ENCODE assay signal across 8 cellular contexts in the genomic region with DNA sequence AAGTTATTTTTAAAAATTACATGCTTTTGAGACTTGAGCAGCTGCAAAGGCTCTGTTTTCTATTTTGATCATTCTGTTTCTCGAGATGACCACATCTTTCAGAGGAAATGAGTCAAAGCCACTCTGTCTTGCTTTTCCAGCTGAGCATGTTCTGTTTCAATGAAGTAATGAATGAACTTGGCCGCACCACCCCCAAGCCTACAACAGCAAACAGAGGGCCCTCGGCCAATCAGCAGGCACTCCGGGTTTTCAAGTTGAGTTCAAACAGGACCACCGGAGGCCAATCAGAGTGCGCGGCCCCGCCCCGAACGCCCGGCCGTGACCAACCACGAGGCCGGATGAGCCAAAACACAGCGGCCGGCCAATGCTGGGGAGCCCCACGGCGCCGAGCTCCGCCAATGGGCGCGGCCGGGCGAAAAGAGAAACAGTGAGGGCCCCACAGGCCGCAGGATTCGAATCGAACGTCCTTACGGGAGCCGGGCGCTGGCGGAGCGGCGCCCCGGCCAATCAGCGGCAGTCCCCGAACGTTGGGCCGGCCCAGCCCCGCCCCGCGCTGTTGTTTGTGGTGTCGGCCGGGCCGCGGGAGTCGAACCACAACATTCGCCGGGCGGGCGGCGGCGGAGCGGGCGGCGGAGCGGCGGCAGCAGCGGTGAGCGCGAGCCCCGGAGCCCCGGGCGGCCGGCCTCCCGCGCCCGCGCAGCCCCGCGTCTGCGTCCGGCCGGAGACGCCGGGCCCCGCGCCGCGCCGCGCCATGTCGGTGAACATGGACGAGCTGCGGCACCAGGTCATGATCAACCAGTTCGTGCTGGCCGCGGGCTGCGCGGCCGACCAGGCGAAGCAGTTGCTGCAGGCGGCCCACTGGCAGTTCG. TPM values are rescaled to one million over a fixed set of nuclear protein-coding genes. Genes with fewer than 3 reads are reported as not detected.
DNase-seq lines count a peak whose midpoint lies in the region; ATAC-seq, FAIRE-seq and TF ChIP-seq lines count a peak whose summit lies in the region.

A gene (plus strand): TSS at position 594 of the 869 bp plus-strand sequence. CDS start 158 bp downstream, at position 752.

- peaks cover 76% of the 10 kb centered on the region for H3K4me1 Mint-ChIP-seq in CD14-positive monocyte

- peaks cover 5 to 11% of the 10 kb centered on the region in 2 experiments; a peak in 3 of 5 replicates for H3K36me3 ChIP-seq in HepG2 (replicated peaks in 1 of 2; ENCODE audit: control insufficient read depth in 1 of 2, insufficient read depth in 2 of 2, low read length in 2 of 2)

- peak; percentile 15; the same call in 1 of the 2 replicates for TF ChIP-seq RAD21 in HepG2 (CRISPR knock-in tag; IDR thresholded peaks at IDR 0.05)

- peak within 1 kb of the TSS; percentile 88 to 98 (median 92) for H3K4me3 ChIP-seq in HepG2 (replicated peaks in 1 of 3; ENCODE audit: insufficient read depth in 1 of 3, low read depth in 2 of 3, low read length in 3 of 3)

- H3K27ac ChIP-seq in HepG2 (ENCODE audit: extremely low read length, insufficient read depth, low read length): peak within 1 kb of the TSS; percentile 63

- peak within 1 kb of the TSS; percentile 84 for H3K9ac ChIP-seq in HepG2 (ENCODE audit: insufficient read depth, low read depth, low read length)

- H3K4me2 ChIP-seq in HepG2 (ENCODE audit: low read depth, low read length): peak within 1 kb of the TSS; percentile 98

- TF ChIP-seq EP300 in HepG2 (IDR thresholded peaks at IDR 0.05; ENCODE audit: low read depth in 2 of 2, low read length in 2 of 2) (0 out of 4 replicates have a peak, but pooled peaks have one; percentile 15 to 21), HepG2 (CRISPR knock-in tag; IDR thresholded peaks at IDR 0.05; ENCODE audit: borderline replicate concordance) (no peak)

- WGBS in HepG2 (ENCODE audit: low lambda C conversion rate): under 1% methylated on average over 38 of the region's 94 CpGs

- no peaks in the 10 kb centered on the region for H3K9me3 ChIP-seq in HepG2 (ENCODE audit: low read length)

- FAIRE-seq in HepG2 (lab: Jason Lieb, UNC): peak; percentile 94

- TF ChIP-seq CTCF in CD14-positive monocyte (IDR thresholded peaks at IDR 0.05) (no peak), HepG2 (CRISPR knock-in tag; IDR thresholded peaks at IDR 0.05) (no peak)

- POLR2A ChIA-PET in HepG2 (lab: Yijun Ruan, JAX): interaction anchor here (0.6 to 5.6 kb wide), 22 partner anchors 8 to 389 kb away, joined by 3 to 51 read pairs (median 5); a partner anchor contains a TSS

- H3K27me3 ChIP-seq in HepG2 (ENCODE audit: control insufficient read depth in 1 of 2, insufficient read depth in 2 of 2, low read length in 2 of 2): no peaks in the 10 kb centered on the region

- no peaks in the 10 kb centered on the region; the same call in 1 of the 2 replicates for H4K20me1 ChIP-seq in HepG2 (ENCODE audit: insufficient read depth, low read length)

- intact Hi-C loops in CD14-positive monocyte (cut with micrococcal nuclease) (loop anchor here in 1 of 2 donors (1.0 to 10.0 kb wide), 6 partner anchors 13 to 490 kb away; a partner anchor contains a TSS), HepG2 (cut with micrococcal nuclease; ENCODE audit: unreplicated experiment) (loop anchor here (2.0 kb wide), 1 partner anchor 56 kb away; no protein-coding TSS in a partner anchor)

- peaks cover 0 to 8% (median 0%) of the 10 kb centered on the region in 3 donors for H3K27me3 Mint-ChIP-seq in CD14-positive monocyte (ENCODE audit: low read depth in 3 of 3)

- peaks cover 25% of the 10 kb centered on the region for H3K79me2 ChIP-seq in HepG2 (ENCODE audit: insufficient read depth, low read length)

- CTCF ChIA-PET in HepG2 (lab: Yijun Ruan, JAX; ENCODE audit: low intra/inter-chr PET ratio, low total read pairs): no interaction called here

- no peaks in the 10 kb centered on the region for H3K9me3 Mint-ChIP-seq in CD14-positive monocyte

- DNase-seq in CD14-positive monocyte (ENCODE audit: low spot score) (peak; percentile 99), NCI-H82 (lab: John Stamatoyannopoulos, UW) (peak; percentile 99), dermis blood vessel endothelial cell (peak; percentile 100), HepG2 (ENCODE audit: low spot score) (peak; percentile 98)
- DNase-seq in activated CD4-positive, alpha-beta T cell treated with anti-CD3 and anti-CD28 coated beads, Interleukin-2, amount 50 U/mL, for 48 hours: peak; percentile 98 to 99
- peak; percentile 98 for DNase-seq in stimulated activated CD4-positive, alpha-beta T cell treated with anti-CD3 and anti-CD28 coated beads, Interleukin-4, amount 100 ng/mL, for 1 hour

- peaks cover 76% of the 10 kb centered on the region for H3K4me1 ChIP-seq in HepG2 (ENCODE audit: insufficient read depth, low read length)

- H3K4me3 Mint-ChIP-seq in CD14-positive monocyte: peak within 1 kb of the TSS; percentile 92 to 96

- peak; percentile 55; a peak in 2 of 4 replicates for TF ChIP-seq POLR2A in HepG2 (IDR thresholded peaks at IDR 0.05; ENCODE audit: insufficient read depth in 1 of 2, low read depth in 2 of 2, low read length in 2 of 2)

- peak within 1 kb of the TSS; percentile 95 to 98 (median 96) for H3K27ac Mint-ChIP-seq in CD14-positive monocyte

- ATAC-seq in GM19397 (IDR thresholded peaks at IDR 0.05; ENCODE audit: unreplicated experiment) (peak; percentile 75), HG03571 (IDR thresholded peaks at IDR 0.05; ENCODE audit: unreplicated experiment) (peak; percentile 61), HepG2 (peak; percentile 96)

- no TSS peak for BruUV-seq in HepG2 (replicated peaks; lab: Mats Ljungman, UMichigan)

- no peak within 1 kb of the TSS for H2AFZ ChIP-seq in HepG2 (ENCODE audit: low read length)

- peaks cover 18 to 20% of the 10 kb centered on the region in 2 donors for H3K36me3 Mint-ChIP-seq in CD14-positive monocyte

- in situ Hi-C loops in HepG2 (cut with HindIII; ENCODE audit: extremely low pct_ligation_motif_present, low pct_unique_long_range_greater_than_20kb): no loop called here

TF ChIP-seq in HepG2, 621 proteins besides CTCF, POLR2A, EP300 and RAD21 (continues in another document):
- TF ChIP-seq ZNF652 (CRISPR knock-in tag; IDR thresholded peaks at IDR 0.05; ENCODE audit: borderline replicate concordance, low read depth) (no peak), ZFX (CRISPR knock-in tag; IDR thresholded peaks at IDR 0.05; ENCODE audit: low read depth) (peak; percentile 69), ZNF510 (CRISPR knock-in tag; IDR thresholded peaks at IDR 0.05; ENCODE audit: low read depth) (no peak), EED (CRISPR knock-in tag; IDR thresholded peaks at IDR 0.05) (no peak), ZNF12 (CRISPR knock-in tag; IDR thresholded peaks at IDR 0.05) (no peak), ZFP36L2 (CRISPR knock-in tag; IDR thresholded peaks at IDR 0.05) (no peak), CENPT (CRISPR knock-in tag; IDR thresholded peaks at IDR 0.05; ENCODE audit: low read depth) (peak; percentile 91)
- TF ChIP-seq, protein P1, sequence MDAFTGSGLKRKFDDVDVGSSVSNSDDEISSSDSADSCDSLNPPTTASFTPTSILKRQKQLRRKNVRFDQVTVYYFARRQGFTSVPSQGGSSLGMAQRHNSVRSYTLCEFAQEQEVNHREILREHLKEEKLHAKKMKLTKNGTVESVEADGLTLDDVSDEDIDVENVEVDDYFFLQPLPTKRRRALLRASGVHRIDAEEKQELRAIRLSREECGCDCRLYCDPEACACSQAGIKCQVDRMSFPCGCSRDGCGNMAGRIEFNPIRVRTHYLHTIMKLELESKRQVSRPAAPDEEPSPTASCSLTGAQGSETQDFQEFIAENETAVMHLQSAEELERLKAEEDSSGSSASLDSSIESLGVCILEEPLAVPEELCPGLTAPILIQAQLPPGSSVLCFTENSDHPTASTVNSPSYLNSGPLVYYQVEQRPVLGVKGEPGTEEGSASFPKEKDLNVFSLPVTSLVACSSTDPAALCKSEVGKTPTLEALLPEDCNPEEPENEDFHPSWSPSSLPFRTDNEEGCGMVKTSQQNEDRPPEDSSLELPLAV (CRISPR knock-in tag; conservative IDR thresholded peaks at IDR 0.05; ENCODE audit: low read depth): no peak; the same call in 1 of the 2 replicates
- TF ChIP-seq, protein P2, sequence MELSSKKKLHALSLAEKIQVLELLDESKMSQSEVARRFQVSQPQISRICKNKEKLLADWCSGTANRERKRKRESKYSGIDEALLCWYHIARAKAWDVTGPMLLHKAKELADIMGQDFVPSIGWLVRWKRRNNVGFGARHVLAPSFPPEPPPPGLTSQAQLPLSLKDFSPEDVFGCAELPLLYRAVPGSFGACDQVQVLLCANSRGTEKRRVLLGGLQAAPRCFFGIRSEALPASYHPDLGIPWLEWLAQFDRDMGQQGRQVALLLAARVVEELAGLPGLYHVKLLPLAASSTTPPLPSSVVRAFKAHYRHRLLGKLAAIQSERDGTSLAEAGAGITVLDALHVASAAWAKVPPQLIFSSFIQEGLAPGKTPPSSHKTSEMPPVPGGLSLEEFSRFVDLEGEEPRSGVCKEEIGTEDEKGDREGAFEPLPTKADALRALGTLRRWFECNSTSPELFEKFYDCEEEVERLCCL (CRISPR knock-in tag; IDR thresholded peaks at IDR 0.05; ENCODE audit: borderline replicate concordance): no peak

RNA-seq across cellular contexts. Expression of the gene that starts here (rescaled TPM):
- polyA plus RNA-seq in CD14-positive monocyte (1 to 10 TPM; 1.4 to 2.2 TPM), HepG2 (2011; rRNA removed) (50.5 and 89.7 TPM in 2 replicates)
- total RNA-seq in dermis blood vessel endothelial cell (3.2 and 10.4 TPM in 2 replicates), HepG2 (2016; rRNA removed; fragmentation: Illumina TruSeq; extraction: Trizol) (3.3 and 5.3 TPM in 2 replicates)
- total RNA-seq in HepG2 (2016; cell fraction: cytosol; rRNA removed; fragmentation: Illumina TruSeq; extraction: Trizol; ENCODE audit: low read depth): 6.8 and 10.0 TPM in 2 replicates
- total RNA-seq in HepG2 (2016; cell fraction: insoluble cytoplasmic fraction; rRNA removed; fragmentation: Illumina TruSeq; extraction: Trizol): 4.4 and 4.5 TPM in 2 replicates
- 9.1 and 9.4 TPM in 2 replicates for total RNA-seq in HepG2 (2016; cell fraction: membrane; rRNA removed; fragmentation: Illumina TruSeq; extraction: Trizol)
- 2.6 and 3.2 TPM in 2 replicates for total RNA-seq in HepG2 (2016; cell fraction: nucleus; rRNA removed; fragmentation: Illumina TruSeq; extraction: Trizol)
- polyA plus RNA-seq in HepG2 (2011; cell fraction: cytosol; rRNA removed): 14.6 and 28.0 TPM in 2 replicates
- 19.7 and 23.1 TPM in 2 replicates for polyA plus RNA-seq in HepG2 (2011; cell fraction: nucleus; rRNA removed)
- polyA plus RNA-seq in HepG2 (2012): 16.6 and 21.8 TPM in 2 replicates
- 26.5 and 33.4 TPM in 2 replicates for polyA plus RNA-seq in HepG2 (2016; cell fraction: cytosol; fragmentation: Illumina TruSeq; extraction: Trizol; ENCODE audit: low read depth)
- polyA plus RNA-seq in HepG2 (2016; cell fraction: insoluble cytoplasmic fraction; fragmentation: Illumina TruSeq; extraction: Trizol; ENCODE audit: low read depth): 15.4 and 17.2 TPM in 2 replicates
- polyA plus RNA-seq in HepG2 (2016; cell fraction: membrane; fragmentation: Illumina TruSeq; extraction: Trizol; ENCODE audit: low read depth): 28.1 and 30.3 TPM in 2 replicates
- 8.4 and 13.3 TPM in 2 replicates for polyA plus RNA-seq in HepG2 (2016; cell fraction: nucleus; fragmentation: Illumina TruSeq; extraction: Trizol; ENCODE audit: insufficient read depth, low read depth)
- 24.6 and 37.9 TPM in 2 replicates for polyA minus RNA-seq in HepG2 (2011; rRNA and poly(A)+ RNA removed; ENCODE audit: low replicate concordance)
- polyA minus RNA-seq in HepG2 (2011; cell fraction: cytosol; rRNA and poly(A)+ RNA removed): 14.7 and 29.2 TPM in 2 replicates
- 4.2 and 7.1 TPM in 2 replicates for polyA minus RNA-seq in HepG2 (2011; cell fraction: nucleus; rRNA and poly(A)+ RNA removed)

Comparison
In these comparisons a context has a peak if more than half of its experiments do, and no peak if none do; other contexts are left out.
1. Peak in every context shown above with its lines: DNase-seq, ATAC-seq, H3K4me3 ChIP-seq and H3K27ac ChIP-seq.